ENCODE assay signal across 8 cellular contexts in the genomic region with DNA sequence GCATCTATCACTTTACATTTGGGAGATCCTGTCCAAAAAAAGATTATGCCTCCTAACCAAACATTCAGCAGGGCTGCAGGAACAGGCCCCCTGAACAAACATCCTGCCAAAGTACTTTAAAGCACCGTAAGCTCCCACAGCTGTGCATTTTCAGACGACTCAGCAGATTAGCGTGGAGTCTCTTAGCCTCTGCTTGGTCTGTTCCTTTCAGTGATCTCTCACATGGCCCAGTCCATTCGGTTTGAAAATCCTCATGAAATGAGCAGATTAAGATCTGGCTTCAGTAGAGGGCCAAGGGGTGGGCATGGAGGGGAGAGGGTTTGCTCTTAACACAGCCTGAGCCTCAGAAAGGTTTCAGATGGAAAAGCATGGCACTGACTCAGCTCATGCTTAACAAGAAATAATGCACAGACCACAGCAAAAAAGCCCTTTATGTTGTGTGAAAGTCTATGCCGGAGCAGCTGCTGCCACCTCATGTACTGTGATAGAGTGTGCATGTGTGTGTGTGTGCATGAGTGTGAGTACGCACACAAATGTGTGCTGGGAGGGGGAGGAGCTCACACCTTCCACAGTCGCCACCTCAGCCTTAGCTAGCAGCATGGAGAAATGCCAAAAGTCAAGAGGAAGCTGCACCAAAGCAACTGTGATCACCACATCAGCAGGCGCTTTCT.
A peak's percentile ranks its signal among the peaks of the same experiment; 100 is the strongest.
DNase-seq lines count a peak whose midpoint lies in the region; ATAC-seq, FAIRE-seq and TF ChIP-seq lines count a peak whose summit lies in the region.
"Not testable (repeated sequence)": the region's sequence is repeated elsewhere in the genome, so short reads cannot be mapped to it uniquely, and the experiment has no call there.

No MANE protein-coding gene starts in this region.

- not testable (repeated sequence) for H3K36me3 Mint-ChIP-seq in activated T-cell treated with anti-CD3 and anti-CD28 coated beads, Interleukin-2, amount 50 U/mL, for 72 hours (ENCODE audit: insufficient read depth in 2 of 2); endothelial cell (ENCODE audit: low read depth, unreplicated experiment); mesothelial cell of epicardium; stimulated activated naive CD8-positive, alpha-beta T cell treated with anti-CD3 and anti-CD28 coated beads, Interleukin-15, Interleukin-2, amounts not matched to agents 100 ng/mL and 50 ng/mL, for 24 hours (ENCODE audit: low read depth)

- H3K4me3 Mint-ChIP-seq in activated T-cell treated with anti-CD3 and anti-CD28 coated beads, Interleukin-2, amount 50 U/mL, for 72 hours = peak overlapping the region; percentile 48 to 75
- H3K4me3 Mint-ChIP-seq in endothelial cell (ENCODE audit: unreplicated experiment); mesothelial cell of epicardium; stimulated activated naive CD8-positive, alpha-beta T cell treated with anti-CD3 and anti-CD28 coated beads, Interleukin-15, Interleukin-2, amounts not matched to agents 100 ng/mL and 50 ng/mL, for 24 hours: not testable (repeated sequence)

- DNase-seq in RCC 7860 (ENCODE audit: low spot score) (peak; percentile 27), endothelial cell (ENCODE audit: low spot score) (peak; percentile 13)
- DNase-seq in activated T-cell treated with anti-CD3 and anti-CD28 coated beads, Interleukin-2, amount 50 U/mL, for 72 hours = peak; percentile 21 to 24
- DNase-seq in mesothelial cell of epicardium (ENCODE audit: low spot score in 2 of 2, unreplicated experiment in 2 of 2) = not testable (repeated sequence)

- not testable (repeated sequence) for FAIRE-seq in RCC 7860 (lab: Jason Lieb, UNC)

- peak overlapping the region; percentile 4 for H3K27ac Mint-ChIP-seq in activated T-cell treated with anti-CD3 and anti-CD28 coated beads, Interleukin-2, amount 50 U/mL, for 72 hours
- H3K27ac Mint-ChIP-seq in endothelial cell (ENCODE audit: unreplicated experiment) (peak overlapping the region; percentile 48), mesothelial cell of epicardium (peak overlapping the region; percentile 27)
- H3K27ac Mint-ChIP-seq in stimulated activated naive CD8-positive, alpha-beta T cell treated with anti-CD3 and anti-CD28 coated beads, Interleukin-15, Interleukin-2, amounts not matched to agents 100 ng/mL and 50 ng/mL, for 24 hours = peak overlapping the region; percentile 36

- not testable (repeated sequence) for H3K4me1 Mint-ChIP-seq in activated T-cell treated with anti-CD3 and anti-CD28 coated beads, Interleukin-2, amount 50 U/mL, for 72 hours (ENCODE audit: low read depth); mesothelial cell of epicardium
- peaks cover 18% of the 10 kb centered on the region for H3K4me1 Mint-ChIP-seq in endothelial cell (ENCODE audit: unreplicated experiment)
- peaks cover 10% of the 10 kb centered on the region for H3K4me1 Mint-ChIP-seq in stimulated activated naive CD8-positive, alpha-beta T cell treated with anti-CD3 and anti-CD28 coated beads, Interleukin-15, Interleukin-2, amounts not matched to agents 100 ng/mL and 50 ng/mL, for 24 hours (ENCODE audit: low read depth)

- TF ChIP-seq CTCF in endothelial cell (IDR thresholded peaks at IDR 0.05; ENCODE audit: unreplicated experiment); mesothelial cell of epicardium (IDR thresholded peaks at IDR 0.05; ENCODE audit: unreplicated experiment): not testable (repeated sequence)

- H3K27me3 Mint-ChIP-seq in activated T-cell treated with anti-CD3 and anti-CD28 coated beads, Interleukin-2, amount 50 U/mL, for 72 hours (ENCODE audit: low read depth); endothelial cell (ENCODE audit: unreplicated experiment); stimulated activated naive CD8-positive, alpha-beta T cell treated with anti-CD3 and anti-CD28 coated beads, Interleukin-15, Interleukin-2, amounts not matched to agents 100 ng/mL and 50 ng/mL, for 24 hours: not testable (repeated sequence)
- H3K27me3 Mint-ChIP-seq in mesothelial cell of epicardium (ENCODE audit: low read depth) = peaks cover 18% of the 10 kb centered on the region

- H3K9me3 Mint-ChIP-seq in activated T-cell treated with anti-CD3 and anti-CD28 coated beads, Interleukin-2, amount 50 U/mL, for 72 hours; endothelial cell (ENCODE audit: unreplicated experiment); mesothelial cell of epicardium; stimulated activated naive CD8-positive, alpha-beta T cell treated with anti-CD3 and anti-CD28 coated beads, Interleukin-15, Interleukin-2, amounts not matched to agents 100 ng/mL and 50 ng/mL, for 24 hours: not testable (repeated sequence)

- ATAC-seq in GM18499 (IDR thresholded peaks at IDR 0.05; ENCODE audit: insufficient read depth, unreplicated experiment) (peak; percentile 65), GM21576 (IDR thresholded peaks at IDR 0.05; ENCODE audit: unreplicated experiment) (peak; percentile 70), HG03108 (IDR thresholded peaks at IDR 0.05; ENCODE audit: unreplicated experiment) (peak; percentile 87)
- ATAC-seq in activated T-cell treated with anti-CD3 and anti-CD28 coated beads, Interleukin-2, amount 50 U/mL, for 72 hours (replicated peaks in 1 of 2) = peak; percentile 94 to 96
